In genomic region chr12:49297695-49298060, GRCh38 we compare ENCODE assay signal across 9 cellular contexts. TPM values are rescaled to one million over a fixed set of nuclear protein-coding genes. Genes with fewer than 3 reads are reported as not detected.
DNase-seq lines count a peak whose midpoint lies in the region; ATAC-seq, FAIRE-seq and TF ChIP-seq lines count a peak whose summit lies in the region.
"Had no signal": no experiment of that assay in that cellular context is flagged by ENCODE, and none has a peak within 500 bp of the region (broad histone marks: within the 10 kb centered on the region; RNA-seq: fewer than 3 reads in every experiment).

No MANE protein-coding gene starts in this region.

- DNase-seq in activated CD8-positive, alpha-beta memory T cell treated with anti-CD3 and anti-CD28 coated beads, Interleukin-2, amount 10 ng/mL, durations not matched to agents 7 days and 5 days, result no peak
- DNase-seq in activated CD8-positive, alpha-beta memory T cell treated with anti-CD3 and anti-CD28 coated beads for 24 hours, result no peak
- DNase-seq in PC-3 (no peak), frontal cortex (ENCODE audit: low spot score in 2 of 2) (no peak), foreskin melanocyte (no peak), hypothalamus (lab: John Stamatoyannopoulos, UW) (no peak)
- DNase-seq: effector CD8-positive, alpha-beta T cell had no signal

- intact Hi-C loops in PC-3 (cut with micrococcal nuclease), result loop anchor here (1.0 kb wide), 1 partner anchor 40 kb away; the partner anchor contains the start of gene C1QL4

- CTCF ChIA-PET in activated CD8-positive, alpha-beta memory T cell treated with anti-CD3 and anti-CD28 coated beads, Interleukin-2, amount 10 ng/mL, durations not matched to agents 7 days and 5 days (lab: Charles Lee), result interaction anchor here (0.7 to 13.8 kb wide), 18 partner anchors 10 to 234 kb away, joined by 3 to 202 read pairs (median 8); partner anchors contain the start of genes C1QL4, DNAJC22 and TROAP
- CTCF ChIA-PET in PC-3 (lab: Charles Lee), result interaction anchor here (0.6 to 2.1 kb wide), 14 partner anchors 9 to 283 kb away, joined by 3 to 14 read pairs (median 4); partner anchors contain the start of gene TROAP

- H3K9ac ChIP-seq in PC-3 (ENCODE audit: low read length), result no peak overlapping the region

- peaks cover 12% of the 10 kb centered on the region for H3K4me1 ChIP-seq in PC-3 (ENCODE audit: insufficient read depth, low read length)
- H3K4me1 ChIP-seq in ectodermal cell (ENCODE audit: control insufficient read depth, insufficient read depth, low read length), result peaks cover 24% of the 10 kb centered on the region

- no peaks in the 10 kb centered on the region for H3K36me3 Mint-ChIP-seq in activated CD8-positive, alpha-beta memory T cell treated with anti-CD3 and anti-CD28 coated beads, Interleukin-2, amount 10 ng/mL, durations not matched to agents 7 days and 5 days

- POLR2A ChIA-PET in PC-3 (lab: Charles Lee; ENCODE audit: unreplicated experiment), result interaction anchor here (0.7 to 1.1 kb wide), 2 partner anchors 25 to 29 kb away, joined by 3 to 4 read pairs; partner anchors contain the start of gene TROAP

- H3K27me3 ChIP-seq in PC-3 (ENCODE audit: low read length) (no peaks in the 10 kb centered on the region), ectodermal cell (ENCODE audit: control insufficient read depth, insufficient read depth, low read length, poor library complexity, severe bottlenecking) (peaks cover 69% of the 10 kb centered on the region)

- peak; percentile 8 for ATAC-seq in activated CD8-positive, alpha-beta memory T cell treated with anti-CD3 and anti-CD28 coated beads, Interleukin-2, amount 10 ng/mL, durations not matched to agents 7 days and 5 days
- peak; percentile 16; the same call in 1 of the 2 replicates for ATAC-seq in PC-3

- no peak for FAIRE-seq in frontal cortex (lab: Jason Lieb, UNC)

- H3K36me3 ChIP-seq in PC-3 (ENCODE audit: low read depth, low read length), result no peaks in the 10 kb centered on the region
- no peaks in the 10 kb centered on the region for H3K36me3 ChIP-seq in ectodermal cell (ENCODE audit: control insufficient read depth, insufficient read depth, low read length)

- H3K4me2 ChIP-seq in PC-3 (ENCODE audit: low read length), result peak overlapping the region; percentile 96

- H3K27me3 Mint-ChIP-seq in activated CD8-positive, alpha-beta memory T cell treated with anti-CD3 and anti-CD28 coated beads, Interleukin-2, amount 10 ng/mL, durations not matched to agents 7 days and 5 days, result peaks cover 61% of the 10 kb centered on the region

- no peaks in the 10 kb centered on the region for H3F3A ChIP-seq in PC-3 (ENCODE audit: low read length, unreplicated experiment)

- H3K9me2 ChIP-seq in PC-3 (replicated peaks; ENCODE audit: low read length), result no peaks in the 10 kb centered on the region

- H3K79me2 ChIP-seq in PC-3 (ENCODE audit: low read length), result no peaks in the 10 kb centered on the region

- H3K9me3 ChIP-seq in PC-3 (ENCODE audit: low read length) (no peaks in the 10 kb centered on the region), ectodermal cell (ENCODE audit: control insufficient read depth, low read length) (no peaks in the 10 kb centered on the region)

- H3K4me3 ChIP-seq in PC-3 (ENCODE audit: low read length) (peak overlapping the region; percentile 68), ectodermal cell (ENCODE audit: insufficient read depth, low read depth, low read length) (peak overlapping the region; percentile 14), skin epidermis (peak overlapping the region in 5 of 7 experiments; percentile 8 to 26 (median 9))

- H3K27ac Mint-ChIP-seq in activated CD8-positive, alpha-beta memory T cell treated with anti-CD3 and anti-CD28 coated beads, Interleukin-2, amount 10 ng/mL, durations not matched to agents 7 days and 5 days, result no peak overlapping the region

- H3K4me1 Mint-ChIP-seq in activated CD8-positive, alpha-beta memory T cell treated with anti-CD3 and anti-CD28 coated beads, Interleukin-2, amount 10 ng/mL, durations not matched to agents 7 days and 5 days, result peaks cover 26% of the 10 kb centered on the region

- peak overlapping the region; percentile 67 for H3K4me3 Mint-ChIP-seq in activated CD8-positive, alpha-beta memory T cell treated with anti-CD3 and anti-CD28 coated beads, Interleukin-2, amount 10 ng/mL, durations not matched to agents 7 days and 5 days

- no peaks in the 10 kb centered on the region for H4K20me1 ChIP-seq in PC-3 (ENCODE audit: low read length)

- no peaks in the 10 kb centered on the region for H3K9me3 Mint-ChIP-seq in activated CD8-positive, alpha-beta memory T cell treated with anti-CD3 and anti-CD28 coated beads, Interleukin-2, amount 10 ng/mL, durations not matched to agents 7 days and 5 days (ENCODE audit: low read depth)

- no TSS peak for BruUV-seq in PC-3 (replicated peaks; lab: Mats Ljungman, UMichigan)

- H2AFZ ChIP-seq in PC-3 (ENCODE audit: low read length), result peak overlapping the region; percentile 84; the same call in 1 of the 2 replicates

- H3K27ac ChIP-seq in PC-3 (ENCODE audit: low read length), result no peak overlapping the region
- H3K27ac ChIP-seq in ectodermal cell (ENCODE audit: insufficient read depth, low read depth, low read length, poor library complexity, severe bottlenecking), result no peak overlapping the region
- no peak overlapping the region for H3K27ac ChIP-seq in skin epidermis

- no peak for TF ChIP-seq CTCF in PC-3 (conservative IDR thresholded peaks at IDR 0.05; ENCODE audit: low read depth, low read length)

- WGBS in ectodermal cell, 2 experiments, result 33 to 36% methylated on average over 8 of the region's 8 CpGs

RNA-seq across cellular contexts. Expression of gene PRPH, which starts 2.7 kb away (rescaled TPM):
- under 1 TPM; 0.26 to 0.35 TPM for total RNA-seq in activated CD8-positive, alpha-beta memory T cell treated with anti-CD3 and anti-CD28 coated beads, Interleukin-2, amount 10 ng/mL, durations not matched to agents 7 days and 5 days
- total RNA-seq in PC-3 (2014; rRNA removed) (0.15 TPM in 1 of 2 replicates, not detected in the other), frontal cortex (0.82 TPM)
- 0.37 TPM for polyA plus RNA-seq in ectodermal cell (2013, experiment 1 of 4)
- 0.36 TPM for polyA plus RNA-seq in ectodermal cell (2013, experiment 2 of 4)
- polyA plus RNA-seq in ectodermal cell (2013, experiment 3 of 4), result 0.91 TPM
- 0.81 TPM for polyA plus RNA-seq in ectodermal cell (2013, experiment 4 of 4)

RNA-seq across cellular contexts. Expression of gene TROAP, which starts 25.4 kb away (rescaled TPM):
- 100 to 1,000 TPM in 1 of 2 experiments, 10 to 100 TPM in 1; 89.5 to 107 TPM for total RNA-seq in activated CD8-positive, alpha-beta memory T cell treated with anti-CD3 and anti-CD28 coated beads, Interleukin-2, amount 10 ng/mL, durations not matched to agents 7 days and 5 days
- 99.2 and 103 TPM in 2 replicates for total RNA-seq in PC-3 (2014; rRNA removed)
- 76.3 TPM for polyA plus RNA-seq in ectodermal cell (2013, experiment 1 of 4)
- polyA plus RNA-seq in ectodermal cell (2013, experiment 2 of 4), result 70.2 TPM
- 63.5 TPM for polyA plus RNA-seq in ectodermal cell (2013, experiment 3 of 4)
- polyA plus RNA-seq in ectodermal cell (2013, experiment 4 of 4), result 64.5 TPM
- 2.9 TPM for total RNA-seq in frontal cortex

RNA-seq across cellular contexts. Expression of gene TUBA1C, which starts 32.8 kb away (rescaled TPM):
- 100 to 1,000 TPM; 264 to 266 TPM for total RNA-seq in activated CD8-positive, alpha-beta memory T cell treated with anti-CD3 and anti-CD28 coated beads, Interleukin-2, amount 10 ng/mL, durations not matched to agents 7 days and 5 days
- 1,285 and 1,376 TPM in 2 replicates for total RNA-seq in PC-3 (2014; rRNA removed)
- 483 TPM for polyA plus RNA-seq in ectodermal cell (2013, experiment 1 of 4)
- polyA plus RNA-seq in ectodermal cell (2013, experiment 2 of 4), result 449 TPM
- polyA plus RNA-seq in ectodermal cell (2013, experiment 3 of 4), result 493 TPM
- polyA plus RNA-seq in ectodermal cell (2013, experiment 4 of 4), result 518 TPM
- 55.0 TPM for total RNA-seq in frontal cortex

RNA-seq across cellular contexts. Expression of gene C1QL4, which starts 39.3 kb away (rescaled TPM):
- total RNA-seq in activated CD8-positive, alpha-beta memory T cell treated with anti-CD3 and anti-CD28 coated beads, Interleukin-2, amount 10 ng/mL, durations not matched to agents 7 days and 5 days, result not detected
- 5.3 and 6.9 TPM in 2 replicates for total RNA-seq in PC-3 (2014; rRNA removed)
- polyA plus RNA-seq in ectodermal cell (2013, experiment 1 of 4), result 0.94 TPM
- polyA plus RNA-seq in ectodermal cell (2013, experiment 2 of 4), result 0.53 TPM
- polyA plus RNA-seq in ectodermal cell (2013, experiment 3 of 4), result 1.2 TPM
- polyA plus RNA-seq in ectodermal cell (2013, experiment 4 of 4), result 1.2 TPM
- total RNA-seq in frontal cortex, result 0.41 TPM

RNA-seq across cellular contexts. Expression of gene DNAJC22, which starts 49.0 kb away (rescaled TPM):
- under 1 TPM in 1 of 2 experiments, not detected in 1; 0.05 TPM for total RNA-seq in activated CD8-positive, alpha-beta memory T cell treated with anti-CD3 and anti-CD28 coated beads, Interleukin-2, amount 10 ng/mL, durations not matched to agents 7 days and 5 days
- total RNA-seq in PC-3 (2014; rRNA removed), result 12.9 and 16.8 TPM in 2 replicates
- 0.31 TPM for polyA plus RNA-seq in ectodermal cell (2013, experiment 1 of 4)
- polyA plus RNA-seq in ectodermal cell (2013, experiment 2 of 4), result 0.20 TPM
- 0.11 TPM for polyA plus RNA-seq in ectodermal cell (2013, experiment 3 of 4)
- 0.16 TPM for polyA plus RNA-seq in ectodermal cell (2013, experiment 4 of 4)
- total RNA-seq in frontal cortex, result under 0.01 TPM

Comparison
In these comparisons a context has a peak if more than half of its experiments do, and no peak if none do; other contexts are left out.
1. H3K4me3 ChIP-seq: peak in every context shown above with its lines; median percentile 68 in PC-3; 14 in ectodermal cell; 9 in skin epidermis.
2. RNA of gene TROAP, which starts 25.4 kb away (total RNA-seq): 89.5 to 107 TPM in activated CD8-positive, alpha-beta memory T cell treated with anti-CD3 and anti-CD28 coated beads, Interleukin-2, amount 10 ng/mL, durations not matched to agents 7 days and 5 days and 99.2 to 103 TPM in PC-3; 2.9 TPM in frontal cortex (single experiment); every median in the first group is over 10 times any median in the second.